Comparison of ENCODE assay signal across 8 cellular contexts in the genomic region with DNA sequence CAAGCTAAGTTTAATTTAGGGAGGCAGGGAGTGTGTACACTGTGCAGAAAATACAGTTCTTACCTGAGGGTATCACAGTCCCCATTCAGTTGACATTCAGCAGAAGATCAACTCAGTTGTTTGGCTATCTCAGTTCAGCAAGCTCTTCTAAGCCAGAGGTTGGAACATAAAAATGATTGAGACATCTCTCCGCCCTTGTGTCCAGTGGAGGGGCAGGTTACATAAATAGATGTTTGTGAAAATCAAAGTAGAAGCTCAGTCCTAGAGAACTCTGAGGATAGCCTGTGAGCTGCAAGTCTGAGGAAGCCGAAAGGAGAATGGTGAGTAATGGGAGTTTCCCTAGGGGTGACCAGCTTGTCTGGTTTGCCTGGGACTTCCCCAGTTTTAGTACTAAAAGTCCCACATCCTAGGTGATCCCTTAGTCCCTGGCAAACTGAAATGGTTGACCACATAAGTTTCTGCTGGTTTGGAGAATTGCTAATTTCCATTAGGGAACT.
DNase-seq lines count a peak whose midpoint lies in the region; ATAC-seq, FAIRE-seq and TF ChIP-seq lines count a peak whose summit lies in the region.

No MANE protein-coding gene starts in this region.

- no peaks in the 10 kb centered on the region for H3K27me3 ChIP-seq in K562 (ENCODE audit: control insufficient read depth in 2 of 2, insufficient read depth in 2 of 2, low read length in 2 of 2)
- no peaks in the 10 kb centered on the region for H3K27me3 ChIP-seq in neuronal stem cell (ENCODE audit: control insufficient read depth in 3 of 3, insufficient read depth in 3 of 3, low read depth in 1 of 3, low read length in 3 of 3)

- H3K36me3 ChIP-seq in K562 (ENCODE audit: control insufficient read depth, insufficient read depth, low read length) (no peaks in the 10 kb centered on the region), neuronal stem cell (replicated peaks in 1 of 2; ENCODE audit: control insufficient read depth in 2 of 2, insufficient read depth in 2 of 2, low read length in 2 of 2) (no peaks in the 10 kb centered on the region)

- no TSS peak for BruUV-seq in K562 (replicated peaks; lab: Mats Ljungman, UMichigan)

- no peak overlapping the region for H2BK15ac ChIP-seq in neuronal stem cell (ENCODE audit: low read length)

- no peak overlapping the region for H3K4ac ChIP-seq in neuronal stem cell (ENCODE audit: low read length)

- H4K20me1 ChIP-seq in K562 (replicated peaks; ENCODE audit: control insufficient read depth, insufficient read depth, low read length), result no peaks in the 10 kb centered on the region

- H3K9me3 ChIP-seq in K562 (replicated peaks; ENCODE audit: control insufficient read depth, insufficient read depth, low read depth, low read length) (no peaks in the 10 kb centered on the region), neuronal stem cell (replicated peaks in 1 of 2; ENCODE audit: control insufficient read depth in 2 of 2, insufficient read depth in 1 of 2, low read depth in 1 of 2, low read length in 2 of 2) (no peaks in the 10 kb centered on the region)

- H3K9ac ChIP-seq in K562 (ENCODE audit: insufficient read depth in 1 of 2, low read depth in 2 of 2, low read length in 2 of 2) (no peak overlapping the region), neuronal stem cell (ENCODE audit: low read depth, low read length, poor library complexity) (no peak overlapping the region)

- H3K18ac ChIP-seq in neuronal stem cell (ENCODE audit: low read length), result no peak overlapping the region

- H3K4me1 ChIP-seq in K562 (replicated peaks in 1 of 2; ENCODE audit: control insufficient read depth in 2 of 2, insufficient read depth in 2 of 2, low read length in 2 of 2) (no peaks in the 10 kb centered on the region), neuronal stem cell (ENCODE audit: control insufficient read depth in 2 of 2, insufficient read depth in 1 of 2, low read depth in 1 of 2, low read length in 2 of 2) (peaks cover 0 to 1% of the 10 kb centered on the region in 2 donors)

- TF ChIP-seq CTCF in K562 (IDR thresholded peaks at IDR 0.05 in 2 of 3, conservative IDR thresholded peaks at IDR 0.05 in 1 of 3; ENCODE audit: insufficient read depth in 2 of 3, low read depth in 1 of 3, low read length in 3 of 3) (no peak), lower leg skin (IDR thresholded peaks at IDR 0.05) (no peak)

- no peak overlapping the region for H2BK5ac ChIP-seq in neuronal stem cell (ENCODE audit: low read length)

- in situ Hi-C loops in K562 (cut with MboI), result no loop called here

- DNase-seq in stimulated activated CD4-positive, alpha-beta T cell treated with anti-CD3 and anti-CD28 coated beads, Interleukin-4, amount 100 ng/mL, for 24 hours, result peak; percentile 37
- no peak for DNase-seq in stimulated activated CD4-positive, alpha-beta T cell treated with anti-CD3 and anti-CD28 coated beads, Interleukin-4, amount 100 ng/mL, for 1 hour
- DNase-seq in K562 (ENCODE audit: extremely low read depth in 1 of 4, low spot score in 3 of 4) (no peak), medulla oblongata (ENCODE audit: extremely low spot score) (no peak), erythroblast (lab: John Stamatoyannopoulos, UW) (no peak), lower leg skin (ENCODE audit: low spot score in 2 of 2) (no peak), neuronal stem cell (ENCODE audit: low spot score) (no peak)

- TF ChIP-seq EP300 in K562 (IDR thresholded peaks at IDR 0.05; ENCODE audit: low read length), result no peak

- H3K23ac ChIP-seq in neuronal stem cell (ENCODE audit: low read depth, low read length, poor library complexity), result no peak overlapping the region

- TF ChIP-seq POLR2A in K562 (conservative IDR thresholded peaks at IDR 0.05), result no peak
- no peak for TF ChIP-seq POLR2A in erythroblast (IDR thresholded peaks at IDR 0.05; ENCODE audit: low read length)
- no peak for TF ChIP-seq POLR2A in lower leg skin (IDR thresholded peaks at IDR 0.05)

- no peak overlapping the region for H4K91ac ChIP-seq in neuronal stem cell (ENCODE audit: low read depth, low read length, poor library complexity)

- no peak overlapping the region for H2AK5ac ChIP-seq in neuronal stem cell (ENCODE audit: low read depth, low read length)

- intact Hi-C loops in K562 (cut with micrococcal nuclease) (no loop called here), lower leg skin (cut with DNase I; ENCODE audit: low total_unique reads) (no loop called here)

- 0% methylated on average over 2 of the region's 2 CpGs for WGBS in K562 (ENCODE audit: insufficient coverage, low coverage, missing lambda C conversion rate)
- 31 to 38% methylated on average over 2 of the region's 2 CpGs for WGBS in lower leg skin, 2 donors
- no CpG with 5 or more reads among the region's 2 CpGs for WGBS in neuronal stem cell (ENCODE audit: extremely low coverage in 2 of 2, insufficient read length in 2 of 2, insufficient replicate concordance in 1 of 2), 2 donors

- H4K8ac ChIP-seq in neuronal stem cell (ENCODE audit: low read depth, low read length), result no peak overlapping the region

- CTCF ChIA-PET in K562 (lab: Yijun Ruan, JAX; ENCODE audit: low intra/inter-chr PET ratio), result no interaction called here

- ATAC-seq in HG03025 (IDR thresholded peaks at IDR 0.05; ENCODE audit: low FRiP score, unreplicated experiment) (peak; percentile 91), K562 (no peak)

- no peaks in the 10 kb centered on the region for H3K9me1 ChIP-seq in K562 (ENCODE audit: control insufficient read depth, insufficient read depth, low read length)

- TF ChIP-seq RAD21 in K562 (CRISPR knock-in tag; conservative IDR thresholded peaks at IDR 0.05 in 1 of 2, IDR thresholded peaks at IDR 0.05 in 1 of 2), result no peak

- no peaks in the 10 kb centered on the region for H3K79me1 ChIP-seq in neuronal stem cell (ENCODE audit: low read depth, low read length)

- H2BK120ac ChIP-seq in neuronal stem cell (ENCODE audit: low read depth, low read length), result no peak overlapping the region

- H3K4me2 ChIP-seq in K562 (ENCODE audit: insufficient read depth, low read length) (no peak overlapping the region), neuronal stem cell (ENCODE audit: insufficient read depth, low read length, poor library complexity, severe bottlenecking) (no peak overlapping the region)

- H2BK12ac ChIP-seq in neuronal stem cell (ENCODE audit: low read length), result no peak overlapping the region

- no peak overlapping the region for H3K14ac ChIP-seq in neuronal stem cell (ENCODE audit: low read length)

- H3K27ac ChIP-seq in K562 (ENCODE audit: extremely low read depth, low read depth, low read length) (no peak overlapping the region), neuronal stem cell (replicated peaks; ENCODE audit: low read length) (no peak overlapping the region)

- no peaks in the 10 kb centered on the region for H3K79me2 ChIP-seq in K562 (ENCODE audit: control insufficient read depth, insufficient read depth, low read length)

- POLR2A ChIA-PET in K562 (lab: Yijun Ruan, JAX), result no interaction called here

- peak; percentile 40 for FAIRE-seq in K562 (lab: Jason Lieb, UNC)

- no peak overlapping the region for H2AFZ ChIP-seq in K562 (ENCODE audit: low read depth, low read length)
- no peak overlapping the region for H2AFZ ChIP-seq in neuronal stem cell (ENCODE audit: low read length)

- no peak overlapping the region for H3K4me3 ChIP-seq in K562
- no peak overlapping the region for H3K4me3 ChIP-seq in lower leg skin (ENCODE audit: low read depth, poor library complexity, severe bottlenecking)
- no peak overlapping the region for H3K4me3 ChIP-seq in neuronal stem cell (ENCODE audit: low read length in 2 of 2)

TF ChIP-seq in K562, 482 proteins besides CTCF, POLR2A, EP300 and RAD21 (continues in another document):
- TF ChIP-seq, protein P1, sequence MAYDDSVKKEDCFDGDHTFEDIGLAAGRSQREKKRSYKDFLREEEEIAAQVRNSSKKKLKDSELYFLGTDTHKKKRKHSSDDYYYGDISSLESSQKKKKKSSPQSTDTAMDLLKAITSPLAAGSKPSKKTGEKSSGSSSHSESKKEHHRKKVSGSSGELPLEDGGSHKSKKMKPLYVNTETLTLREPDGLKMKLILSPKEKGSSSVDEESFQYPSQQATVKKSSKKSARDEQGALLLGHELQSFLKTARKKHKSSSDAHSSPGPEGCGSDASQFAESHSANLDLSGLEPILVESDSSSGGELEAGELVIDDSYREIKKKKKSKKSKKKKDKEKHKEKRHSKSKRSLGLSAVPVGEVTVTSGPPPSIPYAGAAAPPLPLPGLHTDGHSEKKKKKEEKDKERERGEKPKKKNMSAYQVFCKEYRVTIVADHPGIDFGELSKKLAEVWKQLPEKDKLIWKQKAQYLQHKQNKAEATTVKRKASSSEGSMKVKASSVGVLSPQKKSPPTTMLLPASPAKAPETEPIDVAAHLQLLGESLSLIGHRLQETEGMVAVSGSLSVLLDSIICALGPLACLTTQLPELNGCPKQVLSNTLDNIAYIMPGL (CRISPR knock-in tag; IDR thresholded peaks at IDR 0.05), result no peak
- TF ChIP-seq, protein P2, sequence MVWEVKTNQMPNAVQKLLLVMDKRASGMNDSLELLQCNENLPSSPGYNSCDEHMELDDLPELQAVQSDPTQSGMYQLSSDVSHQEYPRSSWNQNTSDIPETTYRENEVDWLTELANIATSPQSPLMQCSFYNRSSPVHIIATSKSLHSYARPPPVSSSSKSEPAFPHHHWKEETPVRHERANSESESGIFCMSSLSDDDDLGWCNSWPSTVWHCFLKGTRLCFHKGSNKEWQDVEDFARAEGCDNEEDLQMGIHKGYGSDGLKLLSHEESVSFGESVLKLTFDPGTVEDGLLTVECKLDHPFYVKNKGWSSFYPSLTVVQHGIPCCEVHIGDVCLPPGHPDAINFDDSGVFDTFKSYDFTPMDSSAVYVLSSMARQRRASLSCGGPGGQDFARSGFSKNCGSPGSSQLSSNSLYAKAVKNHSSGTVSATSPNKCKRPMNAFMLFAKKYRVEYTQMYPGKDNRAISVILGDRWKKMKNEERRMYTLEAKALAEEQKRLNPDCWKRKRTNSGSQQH (CRISPR knock-in tag; IDR thresholded peaks at IDR 0.05), result no peak
- TF ChIP-seq ZNF717 (CRISPR knock-in tag; IDR thresholded peaks at IDR 0.05) (no peak), NR1H2 (CRISPR knock-in tag; IDR thresholded peaks at IDR 0.05) (no peak), SAP30 (IDR thresholded peaks at IDR 0.05; ENCODE audit: borderline replicate concordance, insufficient read depth, low read depth, low read length, poor library complexity, severe bottlenecking) (no peak)
